In the genomic region with DNA sequence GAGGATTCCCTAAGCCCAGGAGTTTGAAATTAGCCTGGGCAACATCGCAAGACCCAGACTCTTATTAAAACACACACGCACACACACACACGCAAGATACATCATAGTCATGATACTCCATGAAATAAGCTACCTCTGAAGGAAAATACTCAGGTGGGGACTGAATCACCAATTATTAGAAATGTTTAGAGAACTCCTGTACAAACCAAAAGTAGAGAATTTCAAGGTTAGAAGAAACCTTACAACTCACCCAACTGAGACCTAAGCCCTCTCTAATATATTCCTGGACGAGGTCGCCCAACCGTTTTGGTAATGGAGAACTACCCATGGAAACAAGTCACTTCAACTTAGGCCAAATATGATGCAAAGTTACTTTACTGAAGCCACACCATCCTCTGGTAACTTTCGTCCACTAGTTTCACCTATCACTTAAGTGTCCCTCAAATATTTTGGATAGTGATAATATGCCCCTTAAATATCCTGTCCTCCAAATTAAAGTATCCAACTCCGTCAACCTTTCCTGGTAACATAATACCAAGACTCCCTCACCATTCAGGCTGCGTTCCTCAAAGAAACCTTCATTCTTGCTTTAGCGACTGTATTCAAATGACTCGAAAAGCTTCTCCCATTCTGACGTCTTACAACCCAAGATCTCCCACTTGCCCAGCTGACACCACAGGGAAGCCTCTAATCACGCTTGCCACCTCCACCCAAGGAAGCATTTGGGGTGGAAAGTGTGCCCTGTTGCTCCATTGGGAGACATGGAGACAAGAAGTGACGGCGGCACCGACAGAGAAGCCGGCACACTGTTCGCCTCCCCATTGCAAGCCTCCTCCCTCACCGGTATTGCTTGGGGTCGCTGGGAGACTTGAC, we compare ENCODE assay signal across 7 cellular contexts. TPM values are rescaled to one million over a fixed set of nuclear protein-coding genes. Genes with fewer than 3 reads are reported as not detected.
DNase-seq lines count a peak whose midpoint lies in the region; ATAC-seq, FAIRE-seq and TF ChIP-seq lines count a peak whose summit lies in the region.

No MANE protein-coding gene starts in this region.

- H3K36me3 ChIP-seq in GM23248 (ENCODE audit: low read depth) = peaks cover 5% of the 10 kb centered on the region; the same call in 1 of the 2 replicates
- no peaks in the 10 kb centered on the region for H3K36me3 ChIP-seq in endothelial cell of umbilical vein (ENCODE audit: control insufficient read depth in 2 of 2, extremely low read depth in 1 of 2, insufficient read depth in 2 of 2, low read length in 2 of 2)
- peaks cover 0 to 7% (median 0%) of the 10 kb centered on the region in 3 experiments for H3K36me3 ChIP-seq in naive thymus-derived CD4-positive, alpha-beta T cell (ENCODE audit: control insufficient read depth in 2 of 3, insufficient read depth in 3 of 3, low read length in 3 of 3)

- no peak for TF ChIP-seq POLR2A in endothelial cell of umbilical vein (IDR thresholded peaks at IDR 0.05; ENCODE audit: low read depth, low read length)

- intact Hi-C loops in endothelial cell of umbilical vein (cut with micrococcal nuclease) = loop anchor here (1.0 to 5.0 kb wide), 2 partner anchors 20 to 490 kb away; partner anchors contain the start of gene CC2D1B
- intact Hi-C loops in naive thymus-derived CD4-positive, alpha-beta T cell (cut with micrococcal nuclease) = loop anchor here (1.0 to 5.0 kb wide), 18 partner anchors 51 to 1320 kb away; partner anchors contain the start of genes CPT2 (in 2 of the 2), EPS15 (in 2 of the 2), OSBPL9 (in 2 of the 2) and RNF11 (in 2 of the 2)

- H4K20me1 ChIP-seq in GM23248 (ENCODE audit: insufficient read depth) = 0 out of 2 replicates have a peak, but pooled peaks cover 3% of the 10 kb centered on the region
- peaks cover 3% of the 10 kb centered on the region for H4K20me1 ChIP-seq in endothelial cell of umbilical vein (replicated peaks; ENCODE audit: control insufficient read depth, extremely low read depth, insufficient read depth, low read length)

- peak overlapping the region in 1 of 9 donors; percentile 22 for H3K27ac Mint-ChIP-seq in naive thymus-derived CD4-positive, alpha-beta T cell

- peaks cover 5 to 37% (median 19%) of the 10 kb centered on the region in 7 donors for H3K4me1 Mint-ChIP-seq in naive thymus-derived CD4-positive, alpha-beta T cell

- H3K27me3 ChIP-seq in GM23248 (replicated peaks; ENCODE audit: insufficient read depth) = no peaks in the 10 kb centered on the region
- H3K27me3 ChIP-seq in endothelial cell of umbilical vein (ENCODE audit: control insufficient read depth in 2 of 2, insufficient read depth in 2 of 2, low read length in 2 of 2) = no peaks in the 10 kb centered on the region
- H3K27me3 ChIP-seq in naive thymus-derived CD4-positive, alpha-beta T cell (ENCODE audit: control insufficient read depth in 2 of 2, insufficient read depth in 2 of 2, low read length in 2 of 2) = no peaks in the 10 kb centered on the region

- POLR2A ChIA-PET in endothelial cell of umbilical vein (lab: Charles Lee) = no interaction called here
- POLR2A ChIA-PET in naive thymus-derived CD4-positive, alpha-beta T cell (lab: Charles Lee) = interaction anchor here (0.7 to 1.6 kb wide), 4 partner anchors 11 to 527 kb away, joined by 3 to 5 read pairs (median 3); partner anchors contain the start of gene PRPF38A

- CTCF ChIA-PET in endothelial cell of umbilical vein (lab: Charles Lee) = interaction anchor here (3.1 kb wide), 1 partner anchor 20 kb away, joined by 14 read pairs; no protein-coding TSS in a partner anchor
- CTCF ChIA-PET in naive thymus-derived CD4-positive, alpha-beta T cell (lab: Charles Lee) = interaction anchor here (0.7 kb wide), 1 partner anchor 318 kb away, joined by 3 read pairs; no protein-coding TSS in a partner anchor

- H3K4me1 ChIP-seq in GM23248 (ENCODE audit: insufficient read depth) = peaks cover 29% of the 10 kb centered on the region
- peaks cover 24% of the 10 kb centered on the region for H3K4me1 ChIP-seq in endothelial cell of umbilical vein (ENCODE audit: control insufficient read depth, extremely low read depth, insufficient read depth, low read length)
- peaks cover 16 to 26% of the 10 kb centered on the region in 2 donors for H3K4me1 ChIP-seq in naive thymus-derived CD4-positive, alpha-beta T cell (ENCODE audit: control insufficient read depth in 2 of 2, insufficient read depth in 2 of 2, low read length in 2 of 2)

- peak overlapping the region; percentile 87 for H3K4me2 ChIP-seq in GM23248 (ENCODE audit: unreplicated experiment)
- H3K4me2 ChIP-seq in endothelial cell of umbilical vein (ENCODE audit: insufficient read depth, low read length) = peak overlapping the region; percentile 81

- FAIRE-seq in endothelial cell of umbilical vein (lab: Jason Lieb, UNC) = no peak

- H3K27ac ChIP-seq in GM23248 (peak overlapping the region; percentile 98), endothelial cell of umbilical vein (ENCODE audit: insufficient read depth, low read depth, low read length) (peak overlapping the region; percentile 97)
- peak overlapping the region; percentile 98 for H3K27ac ChIP-seq in naive thymus-derived CD4-positive, alpha-beta T cell (ENCODE audit: low read depth, low read length)

- no peaks in the 10 kb centered on the region for H3K9me2 ChIP-seq in GM23248 (ENCODE audit: insufficient read depth)

- peaks cover 19% of the 10 kb centered on the region for H3F3A ChIP-seq in GM23248 (ENCODE audit: insufficient read depth)

- H3K4me3 ChIP-seq in GM23248 = peak overlapping the region; percentile 90
- H3K4me3 ChIP-seq in endothelial cell of umbilical vein (replicated peaks in 1 of 3; ENCODE audit: insufficient read depth in 1 of 3, low read depth in 1 of 3, low read length in 3 of 3) = peak overlapping the region; percentile 89 to 94 (median 94)
- H3K4me3 ChIP-seq in naive thymus-derived CD4-positive, alpha-beta T cell (ENCODE audit: low read length) = peak overlapping the region; percentile 87

- H3K9me3 Mint-ChIP-seq in naive thymus-derived CD4-positive, alpha-beta T cell = no peaks in the 10 kb centered on the region

- in situ Hi-C loops in GM23248 (cut with MboI) = no loop called here

- no peak overlapping the region for H3K4me3 Mint-ChIP-seq in naive thymus-derived CD4-positive, alpha-beta T cell

- 10 to 13% methylated on average over 20 of the region's 20 CpGs for WGBS in GM23248 (ENCODE audit: low coverage in 1 of 2, low lambda C conversion rate in 2 of 2, missing lambda C conversion rate in 2 of 2), 2 experiments

- H3K9ac ChIP-seq in GM23248 (peak overlapping the region; percentile 98), endothelial cell of umbilical vein (replicated peaks; ENCODE audit: extremely low read depth, insufficient read depth, low read length) (peak overlapping the region; percentile 96)

- dilution Hi-C loops in endothelial cell of umbilical vein (cut with MboI; ENCODE audit: extremely low pct_ligation_motif_present, low sequenced_read_pairs) = no loop called here

- peaks cover 57% of the 10 kb centered on the region for H3K79me2 ChIP-seq in GM23248 (ENCODE audit: insufficient read depth)
- H3K79me2 ChIP-seq in endothelial cell of umbilical vein (ENCODE audit: control insufficient read depth, insufficient read depth, low read length) = peaks cover 54% of the 10 kb centered on the region

- H3K27me3 Mint-ChIP-seq in naive thymus-derived CD4-positive, alpha-beta T cell = peaks cover 0 to 6% (median 2%) of the 10 kb centered on the region in 5 donors

- DNase-seq in DMS79 (lab: John Stamatoyannopoulos, UW) (peak; percentile 24), GM23248 (peak; percentile 73), RPMI7951 (ENCODE audit: low read depth) (peak; percentile 35), endothelial cell of umbilical vein (ENCODE audit: low read depth, low spot score) (peak; percentile 67), epidermal melanocyte (ENCODE audit: insufficient read length, low spot score) (no peak), SKM-1 (lab: John Stamatoyannopoulos, UW; ENCODE audit: unreplicated experiment) (no peak)
- peak in 6 of 9 donors; percentile 2 to 32 (median 8) for DNase-seq in naive thymus-derived CD4-positive, alpha-beta T cell

- peaks cover 0 to 12% (median 6%) of the 10 kb centered on the region in 5 donors for H3K36me3 Mint-ChIP-seq in naive thymus-derived CD4-positive, alpha-beta T cell

- no peak for TF ChIP-seq CTCF in endothelial cell of umbilical vein (IDR thresholded peaks at IDR 0.05; ENCODE audit: extremely low read depth in 1 of 2, insufficient read depth in 1 of 2, low read depth in 1 of 2, low read length in 2 of 2)

- ATAC-seq in naive thymus-derived CD4-positive, alpha-beta T cell = no peak

- H2AFZ ChIP-seq in GM23248 (peak overlapping the region; percentile 81), endothelial cell of umbilical vein (ENCODE audit: low read depth, low read length) (peak overlapping the region; percentile 85)

- BruUV-seq in endothelial cell of umbilical vein (replicated peaks; lab: Mats Ljungman, UMichigan) = TSS peak; percentile 27

- H3K9me3 ChIP-seq in GM23248 (ENCODE audit: low read depth) (no peaks in the 10 kb centered on the region), endothelial cell of umbilical vein (replicated peaks; ENCODE audit: control insufficient read depth, insufficient read depth, low read length) (no peaks in the 10 kb centered on the region)
- H3K9me3 ChIP-seq in naive thymus-derived CD4-positive, alpha-beta T cell (ENCODE audit: control insufficient read depth in 2 of 3, low read length in 3 of 3) = no peaks in the 10 kb centered on the region

- H3K9me1 ChIP-seq in endothelial cell of umbilical vein (replicated peaks; ENCODE audit: control insufficient read depth, extremely low read depth, insufficient read depth, low read length) = no peaks in the 10 kb centered on the region

TF ChIP-seq in endothelial cell of umbilical vein, 7 proteins besides CTCF, POLR2A, EP300 and RAD21 (continues in another document):
- TF ChIP-seq MYC (IDR thresholded peaks at IDR 0.05; ENCODE audit: low read depth, low read length) = no peak

RNA-seq across cellular contexts. Expression of gene NRDC, which starts 0.9 kb away (rescaled TPM):
- 55.2 and 62.5 TPM in 2 replicates for total RNA-seq in GM23248 (2014; rRNA removed; shearing (Covaris generic))
- polyA plus RNA-seq in GM23248 (2016; fragmentation: Nextera tagmentation; extraction: Ambion mirVana) (122 and 129 TPM in 2 replicates), endothelial cell of umbilical vein (35.6 and 41.8 TPM in 2 replicates)
- total RNA-seq in RPMI7951 (2014; rRNA removed; shearing (Covaris generic)) = 62.5 and 71.9 TPM in 2 replicates
- total RNA-seq in endothelial cell of umbilical vein = 125 and 146 TPM in 2 replicates
- polyA plus RNA-seq in endothelial cell of umbilical vein (2011; cell fraction: cytosol; rRNA removed) = 55.8 and 62.4 TPM in 2 replicates
- polyA plus RNA-seq in endothelial cell of umbilical vein (2011; cell fraction: nucleus; rRNA removed) = 154 and 169 TPM in 2 replicates
- polyA plus RNA-seq in endothelial cell of umbilical vein (2012) = 99.9 and 148 TPM in 2 replicates
- 121 and 129 TPM in 2 replicates for polyA minus RNA-seq in endothelial cell of umbilical vein
- polyA minus RNA-seq in endothelial cell of umbilical vein (2011; cell fraction: cytosol; rRNA and poly(A)+ RNA removed) = 80.1 TPM
- 75.6 and 104 TPM in 2 replicates for polyA minus RNA-seq in endothelial cell of umbilical vein (2011; cell fraction: nucleus; rRNA and poly(A)+ RNA removed)
- total RNA-seq in naive thymus-derived CD4-positive, alpha-beta T cell = 100 to 1,000 TPM in 4 of 5 experiments, 10 to 100 TPM in 1; 93.1 to 194 (median 122) TPM
- polyA plus RNA-seq in naive thymus-derived CD4-positive, alpha-beta T cell = 10 to 100 TPM; 58.5 to 71.5 TPM

Comparison
In these comparisons a context has a peak if more than half of its experiments do, and no peak if none do; other contexts are left out.
1. DNase-seq: peak in DMS79 (single experiment), GM23248 (single experiment), RPMI7951 (single experiment), endothelial cell of umbilical vein (single experiment) and naive thymus-derived CD4-positive, alpha-beta T cell (6 of 9); none in epidermal melanocyte (single experiment) and SKM-1 (single experiment).
2. Peak in every context shown above with its lines, with median percentiles within 50 percentile points of each other: H3K27ac ChIP-seq and H3K4me3 ChIP-seq.